8 cellular contexts compared by ENCODE assay signal in the genomic region with DNA sequence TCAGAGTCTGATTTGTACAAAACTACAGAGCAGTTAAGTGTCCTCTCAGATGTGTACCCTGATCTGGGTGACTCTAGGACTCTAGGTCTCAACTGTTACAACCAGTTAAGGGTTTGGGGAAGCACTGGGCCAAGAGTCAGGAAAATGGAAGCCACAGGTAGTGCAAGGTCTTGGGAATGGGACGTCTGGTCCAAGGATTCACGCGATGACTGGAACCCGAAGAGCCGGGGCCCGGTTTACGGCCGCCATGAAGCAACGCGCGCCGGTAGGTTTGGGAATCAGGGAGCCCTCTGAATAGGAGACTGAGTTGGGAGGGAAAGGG. TPM values are rescaled to one million over a fixed set of nuclear protein-coding genes. Genes with fewer than 3 reads are reported as not detected.
DNase-seq lines count a peak whose midpoint lies in the region; ATAC-seq and TF ChIP-seq lines count a peak whose summit lies in the region.

No MANE protein-coding gene starts in this region.

- H3K9me3 ChIP-seq in SK-N-SH (no peaks in the 10 kb centered on the region), psoas muscle (no peaks in the 10 kb centered on the region)

- no peak for TF ChIP-seq EP300 in SK-N-SH (IDR thresholded peaks at IDR 0.05; ENCODE audit: borderline replicate concordance in 1 of 2, low read depth in 1 of 2, low read length in 1 of 2)

- peak overlapping the region; percentile 85 for H3K9ac ChIP-seq in SK-N-SH

- TF ChIP-seq CTCF in SK-N-SH (IDR thresholded peaks at IDR 0.05): no peak
- TF ChIP-seq CTCF in fibroblast of pulmonary artery (IDR thresholded peaks at IDR 0.05; ENCODE audit: low read length, missing control alignments): no peak
- TF ChIP-seq CTCF in psoas muscle (IDR thresholded peaks at IDR 0.05): no peak

- H3F3A ChIP-seq in SK-N-SH (replicated peaks; ENCODE audit: insufficient read depth): peaks cover 5% of the 10 kb centered on the region

- H3K36me3 ChIP-seq in SK-N-SH (replicated peaks in 1 of 2; ENCODE audit: control insufficient read depth in 1 of 2, insufficient read depth in 2 of 2, low read length in 1 of 2) (no peaks in the 10 kb centered on the region), psoas muscle (ENCODE audit: insufficient read depth in 1 of 2, low read depth in 1 of 2) (no peaks in the 10 kb centered on the region)

- POLR2A ChIA-PET in SK-N-SH (lab: Yijun Ruan, JAX): interaction anchor here (0.7 kb wide), 1 partner anchor 27 kb away, joined by 3 read pairs; no protein-coding TSS in a partner anchor

- H3K9me2 ChIP-seq in SK-N-SH: no peaks in the 10 kb centered on the region

- TF ChIP-seq RAD21 in SK-N-SH (IDR thresholded peaks at IDR 0.05; ENCODE audit: low read length): no peak

- CTCF ChIA-PET in SK-N-SH (lab: Yijun Ruan, JAX): no interaction called here

- ATAC-seq in GM18511 (IDR thresholded peaks at IDR 0.05; ENCODE audit: unreplicated experiment) (peak; percentile 8), HG02840 (IDR thresholded peaks at IDR 0.05; ENCODE audit: low FRiP score, unreplicated experiment) (peak; percentile 19), psoas muscle (peak; percentile 32 to 60 (median 51))

- H3K4me3 ChIP-seq in SK-N-SH (ENCODE audit: low read depth in 2 of 2, low read length in 1 of 2) (peak overlapping the region; percentile 69 to 79), fibroblast of pulmonary artery (replicated peaks; ENCODE audit: low read depth, low read length) (peak overlapping the region; percentile 63), psoas muscle (peak overlapping the region; percentile 75)

- DNase-seq in SK-N-SH (no peak), fibroblast of pulmonary artery (ENCODE audit: low read depth) (peak; percentile 23), psoas muscle (no peak), pons (ENCODE audit: low spot score) (no peak), mucosa of gallbladder (ENCODE audit: low spot score) (no peak)
- DNase-seq in stimulated activated CD4-positive, alpha-beta T cell treated with anti-CD3 and anti-CD28 coated beads, Interleukin-12 subunit alpha, Interleukin-12 subunit beta, amount 100 ng/mL, for 4 hours: no peak

- H3K27me3 ChIP-seq in SK-N-SH (ENCODE audit: insufficient read depth): no peaks in the 10 kb centered on the region; the same call in 1 of the 2 replicates
- H3K27me3 ChIP-seq in psoas muscle (ENCODE audit: insufficient read depth in 3 of 3, low read length in 2 of 3): no peaks in the 10 kb centered on the region

- H4K20me1 ChIP-seq in SK-N-SH (ENCODE audit: insufficient read depth): no peaks in the 10 kb centered on the region

- peak overlapping the region; percentile 84 for H3K4me2 ChIP-seq in SK-N-SH

- H2AFZ ChIP-seq in SK-N-SH (ENCODE audit: low read depth): peak overlapping the region; percentile 77; the same call in 1 of the 2 replicates

- H3K27ac ChIP-seq in SK-N-SH (ENCODE audit: low read depth in 2 of 2, low read length in 1 of 2) (peak overlapping the region; percentile 48 to 59; a peak in 2 of 4 replicates), psoas muscle (peak overlapping the region; percentile 79)

- 16% methylated on average over 9 of the region's 12 CpGs for WGBS in SK-N-SH (ENCODE audit: low lambda C conversion rate)
- WGBS in psoas muscle, 3 donors: 1 to 21% (median 2%) methylated on average over 12 of the region's 12 CpGs

- H3K4me1 ChIP-seq in SK-N-SH (ENCODE audit: control insufficient read depth in 1 of 2, insufficient read depth in 2 of 2, low read depth in 1 of 2, low read length in 1 of 2): no peaks in the 10 kb centered on the region; a peak in 1 of 4 replicates
- H3K4me1 ChIP-seq in psoas muscle: no peaks in the 10 kb centered on the region

- H3K79me2 ChIP-seq in SK-N-SH (ENCODE audit: insufficient read depth): peaks cover 37% of the 10 kb centered on the region

- intact Hi-C loops in psoas muscle (cut with DNase I): no loop called here

TF ChIP-seq in SK-N-SH, 30 proteins besides CTCF, POLR2A, EP300 and RAD21:
- TF ChIP-seq SIN3A (IDR thresholded peaks at IDR 0.05; ENCODE audit: borderline replicate concordance, low read depth, low read length): no peak
- no peak for TF ChIP-seq RFX5 (IDR thresholded peaks at IDR 0.05; ENCODE audit: low read length)
- TF ChIP-seq, protein P1, sequence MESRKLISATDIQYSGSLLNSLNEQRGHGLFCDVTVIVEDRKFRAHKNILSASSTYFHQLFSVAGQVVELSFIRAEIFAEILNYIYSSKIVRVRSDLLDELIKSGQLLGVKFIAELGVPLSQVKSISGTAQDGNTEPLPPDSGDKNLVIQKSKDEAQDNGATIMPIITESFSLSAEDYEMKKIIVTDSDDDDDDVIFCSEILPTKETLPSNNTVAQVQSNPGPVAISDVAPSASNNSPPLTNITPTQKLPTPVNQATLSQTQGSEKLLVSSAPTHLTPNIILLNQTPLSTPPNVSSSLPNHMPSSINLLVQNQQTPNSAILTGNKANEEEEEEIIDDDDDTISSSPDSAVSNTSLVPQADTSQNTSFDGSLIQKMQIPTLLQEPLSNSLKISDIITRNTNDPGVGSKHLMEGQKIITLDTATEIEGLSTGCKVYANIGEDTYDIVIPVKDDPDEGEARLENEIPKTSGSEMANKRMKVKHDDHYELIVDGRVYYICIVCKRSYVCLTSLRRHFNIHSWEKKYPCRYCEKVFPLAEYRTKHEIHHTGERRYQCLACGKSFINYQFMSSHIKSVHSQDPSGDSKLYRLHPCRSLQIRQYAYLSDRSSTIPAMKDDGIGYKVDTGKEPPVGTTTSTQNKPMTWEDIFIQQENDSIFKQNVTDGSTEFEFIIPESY (IDR thresholded peaks at IDR 0.05; ENCODE audit: borderline replicate concordance, low read depth): no peak
- TF ChIP-seq POLR2AphosphoS5 (IDR thresholded peaks at IDR 0.05; ENCODE audit: low read depth, low read length): 0 out of 2 replicates have a peak, but pooled peaks have one; percentile 24
- TF ChIP-seq, protein P2, sequence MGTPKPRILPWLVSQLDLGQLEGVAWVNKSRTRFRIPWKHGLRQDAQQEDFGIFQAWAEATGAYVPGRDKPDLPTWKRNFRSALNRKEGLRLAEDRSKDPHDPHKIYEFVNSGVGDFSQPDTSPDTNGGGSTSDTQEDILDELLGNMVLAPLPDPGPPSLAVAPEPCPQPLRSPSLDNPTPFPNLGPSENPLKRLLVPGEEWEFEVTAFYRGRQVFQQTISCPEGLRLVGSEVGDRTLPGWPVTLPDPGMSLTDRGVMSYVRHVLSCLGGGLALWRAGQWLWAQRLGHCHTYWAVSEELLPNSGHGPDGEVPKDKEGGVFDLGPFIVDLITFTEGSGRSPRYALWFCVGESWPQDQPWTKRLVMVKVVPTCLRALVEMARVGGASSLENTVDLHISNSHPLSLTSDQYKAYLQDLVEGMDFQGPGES (IDR thresholded peaks at IDR 0.05; ENCODE audit: low read depth, low read length): no peak
- no peak for TF ChIP-seq MEF2A (IDR thresholded peaks at IDR 0.05; ENCODE audit: borderline replicate concordance, low read depth)
- TF ChIP-seq FOSL2 (IDR thresholded peaks at IDR 0.05; ENCODE audit: borderline replicate concordance, low read depth): no peak

RNA-seq across cellular contexts. Expression of a gene that starts 0.3 kb away (rescaled TPM):
- polyA plus RNA-seq in SK-N-SH (2012; rRNA removed) (33.2 and 42.3 TPM in 2 replicates), psoas muscle (10 to 100 TPM in 2 of 3 donors, 1 to 10 TPM in 1; 7.9 to 15.9 (median 15.3) TPM)
- 68.6 and 97.4 TPM in 2 replicates for polyA plus RNA-seq in SK-N-SH (2012; cell fraction: cytosol; rRNA removed)
- polyA plus RNA-seq in SK-N-SH (2012; cell fraction: nucleus; rRNA removed): 10.2 and 20.3 TPM in 2 replicates
- total RNA-seq in psoas muscle (10 to 100 TPM; 13.6 to 30.0 (median 24.2) TPM), mucosa of gallbladder (20.2 TPM)
